In genomic region chr20:33852971-33853813, GRCh38 we compare ENCODE assay signal across 17 cellular contexts. TPM values are rescaled to one million over a fixed set of nuclear protein-coding genes. Genes with fewer than 3 reads are reported as not detected.
DNase-seq lines count a peak whose midpoint lies in the region; ATAC-seq, FAIRE-seq and TF ChIP-seq lines count a peak whose summit lies in the region.
"Had no signal": no experiment of that assay in that cellular context is flagged by ENCODE, and none has a peak within 500 bp of the region (broad histone marks: within the 10 kb centered on the region; RNA-seq: fewer than 3 reads in every experiment).

No MANE protein-coding gene starts in this region.

- no peak overlapping the region for H2BK5ac ChIP-seq in H9 (ENCODE audit: insufficient read length, low read length)

- no peak overlapping the region for H3K14ac ChIP-seq in H9 (ENCODE audit: insufficient read depth, low read length)

- no peaks in the 10 kb centered on the region for H3K23me2 ChIP-seq in H9 (ENCODE audit: insufficient read length, low read depth, low read length, poor library complexity, severe bottlenecking)

- H3K4ac ChIP-seq in H9 (ENCODE audit: low read depth, low read length): no peak overlapping the region

- H2BK12ac ChIP-seq in H9 (ENCODE audit: insufficient read length, low read depth, low read length): no peak overlapping the region

- TF ChIP-seq CTCF in H9 (conservative IDR thresholded peaks at IDR 0.05) (no peak), lung (IDR thresholded peaks at IDR 0.05; ENCODE audit: control extremely low read depth, extremely low read depth) (no peak)

- H3K9ac ChIP-seq in H9 (ENCODE audit: extremely low read depth, insufficient read length, low read length): no peak overlapping the region

- H3K9me3 Mint-ChIP-seq in H9: no peaks in the 10 kb centered on the region
- H3K9me3 Mint-ChIP-seq: immature natural killer cell, mesothelial cell of epicardium had no signal

- no peaks in the 10 kb centered on the region for H3K79me1 ChIP-seq in H9 (ENCODE audit: insufficient read depth, low read depth, low read length, poor library complexity, severe bottlenecking)

- peak; percentile 56 to 71 for ATAC-seq in activated CD4-positive, CD25-positive, alpha-beta regulatory T cell treated with anti-CD3 and anti-CD28 coated beads, Interleukin-2, amount 50 U/mL, for 24 hours
- ATAC-seq in lung (ENCODE audit: insufficient read depth, low FRiP score): no peak

- WGBS in H9 (ENCODE audit: extremely low coverage, insufficient read length, low lambda C conversion rate): no CpG with 5 or more reads among the region's 20 CpGs
- 89 to 93% methylated on average over 20 of the region's 20 CpGs for WGBS in lung, 2 donors

- H2BK15ac ChIP-seq in H9 (ENCODE audit: low read depth, low read length): no peak overlapping the region

- H3K4me2 ChIP-seq in H9 (ENCODE audit: insufficient read depth, insufficient read length, low read length): no peak overlapping the region

- no peaks in the 10 kb centered on the region for H4K20me1 ChIP-seq in H9 (ENCODE audit: control insufficient read depth, insufficient read depth, insufficient read length)

- H3K4me3 Mint-ChIP-seq in H9: no peak overlapping the region
- H3K4me3 Mint-ChIP-seq: immature natural killer cell, mesothelial cell of epicardium had no signal

- H3T11ph ChIP-seq in H9 (ENCODE audit: low read length): no peak overlapping the region

- H3K27ac ChIP-seq in H9 (ENCODE audit: insufficient read length, low read depth, low read length): no peak overlapping the region
- no peak overlapping the region for H3K27ac ChIP-seq in lung (ENCODE audit: low read depth in 1 of 2, low read length in 1 of 2)
- H3K27ac ChIP-seq: 22Rv1, RWPE1 had no signal

- H3K9me3 ChIP-seq in H9 (ENCODE audit: control insufficient read depth, low read depth, low read length) (no peaks in the 10 kb centered on the region), lung (ENCODE audit: control insufficient read depth in 2 of 2, insufficient read depth in 1 of 2, low read length in 1 of 2) (no peaks in the 10 kb centered on the region)

- H3K27me3 ChIP-seq in H9 (ENCODE audit: insufficient read depth, low read length) (no peaks in the 10 kb centered on the region), lung (ENCODE audit: control insufficient read depth, insufficient read depth) (no peaks in the 10 kb centered on the region)

- no peaks in the 10 kb centered on the region for H3K27me3 Mint-ChIP-seq in H9 (ENCODE audit: low read depth)

- FAIRE-seq in urothelium cell line (lab: Jason Lieb, UNC): no peak
- FAIRE-seq: colon, H1 had no signal

- H3K56ac ChIP-seq in H9 (ENCODE audit: insufficient read length, low read depth, low read length): no peak overlapping the region

- no peak overlapping the region for H4K5ac ChIP-seq in H9 (ENCODE audit: insufficient read length, low read depth, low read length)

- H3K36me3 Mint-ChIP-seq in H9 (ENCODE audit: insufficient read depth in 1 of 3, low read depth in 3 of 3): peaks cover 19 to 80% (median 46%) of the 10 kb centered on the region in 3 experiments

- no peak overlapping the region for H3K23ac ChIP-seq in H9 (ENCODE audit: insufficient read length, low read depth, low read length)

- peaks cover 7 to 58% of the 10 kb centered on the region in 2 donors for H3K36me3 ChIP-seq in lung (ENCODE audit: control insufficient read depth in 2 of 2, insufficient read depth in 2 of 2, low read length in 2 of 2)

- H3K4me1 Mint-ChIP-seq in H9: 0 out of 4 replicates have a peak, but pooled peaks cover 0 to 3% of the 10 kb centered on the region in 2 experiments
- H3K4me1 Mint-ChIP-seq: mesothelial cell of epicardium had no signal

- H3K27ac Mint-ChIP-seq in H9: peak overlapping the region in 2 of 3 experiments; percentile 15 to 80; a peak in 4 of 7 replicates
- H3K27ac Mint-ChIP-seq: mesothelial cell of epicardium had no signal

- no peak for DNase-seq in activated CD4-positive, CD25-positive, alpha-beta regulatory T cell treated with anti-CD3 and anti-CD28 coated beads, Interleukin-2, amount 50 U/mL, for 72 hours
- DNase-seq in H9: no peak
- peak; percentile 9 for DNase-seq in activated T-helper 1 cell treated with Interleukin-2 at 50 U/mL for 16 hours (ENCODE audit: low read depth)
- DNase-seq in lung (ENCODE audit: low spot score): no peak
- DNase-seq in medulla oblongata (ENCODE audit: extremely low spot score): no peak
- DNase-seq in urothelium cell line (ENCODE audit: low spot score): no peak
- DNase-seq in NCI-H1417 (lab: John Stamatoyannopoulos, UW): no peak
- DNase-seq: amniotic stem cell, C1 segment of cervical spinal cord, immature natural killer cell, nucleus accumbens had no signal

- H3K79me2 ChIP-seq in H9 (ENCODE audit: insufficient read depth, low read length): no peaks in the 10 kb centered on the region; the same call in 1 of the 2 replicates

- no peak overlapping the region for H2BK120ac ChIP-seq in H9 (ENCODE audit: low read depth, low read length, poor library complexity, severe bottlenecking)

- peak overlapping the region; percentile 2 for H3K4me3 ChIP-seq in lung

- H3K4me1 ChIP-seq in H9 (ENCODE audit: insufficient read depth, low read length) (no peaks in the 10 kb centered on the region), lung (ENCODE audit: control insufficient read depth in 2 of 2, insufficient read depth in 2 of 2, low read length in 2 of 2) (peaks cover 0 to 6% of the 10 kb centered on the region in 2 donors)

- H2AFZ ChIP-seq in H9 (ENCODE audit: low read length): no peak overlapping the region

- no peak overlapping the region for H2AK5ac ChIP-seq in H9 (ENCODE audit: insufficient read length, low read length)

- no peak overlapping the region for H3K18ac ChIP-seq in H9 (ENCODE audit: insufficient read length, low read depth, low read length)

- H4K8ac ChIP-seq in H9 (replicated peaks; ENCODE audit: insufficient read length, low read depth, low read length): no peak overlapping the region

- H4K91ac ChIP-seq in H9 (ENCODE audit: insufficient read length, low read depth, low read length): no peak overlapping the region

- H2BK20ac ChIP-seq in H9 (ENCODE audit: low read depth, low read length, poor library complexity, severe bottlenecking): no peak overlapping the region

RNA-seq across cellular contexts. Expression of gene CHMP4B, which starts 42.0 kb away (rescaled TPM):
- total RNA-seq in H9 (2021) (94.9 and 97.9 TPM in 2 replicates), lung (10 to 100 TPM; 91.6 to 93.6 TPM)
- polyA plus RNA-seq in lung: 100 to 1,000 TPM; 147 to 162 TPM
